9 cellular contexts compared by ENCODE assay signal in the genomic region with DNA sequence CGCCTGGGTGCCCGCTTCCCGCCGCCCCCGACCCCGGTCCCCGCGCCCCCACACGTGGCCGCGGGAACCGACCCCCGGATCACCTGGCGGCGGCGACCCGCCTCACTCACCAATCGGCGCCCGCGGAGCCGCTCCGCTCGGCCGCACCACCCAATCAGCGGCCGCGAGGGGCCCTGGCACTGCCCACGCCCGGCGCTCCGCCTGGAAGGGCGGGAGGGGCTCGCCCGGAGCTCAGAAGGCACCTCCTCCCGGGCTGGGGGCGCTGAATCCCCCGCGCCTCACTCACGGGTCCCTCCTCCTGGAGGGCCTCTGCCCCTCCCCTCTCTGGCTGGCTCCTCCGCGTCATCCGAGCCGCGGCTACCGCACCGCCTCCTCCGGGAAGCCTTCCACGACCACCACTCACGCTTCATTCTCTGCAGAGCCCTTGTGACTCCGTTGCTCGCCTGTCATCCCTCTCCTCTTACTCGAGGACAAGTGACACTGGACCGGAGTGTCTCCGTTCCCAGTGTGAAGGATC. TPM values are rescaled to one million over a fixed set of nuclear protein-coding genes. Genes with fewer than 3 reads are reported as not detected.
DNase-seq lines count a peak whose midpoint lies in the region; ATAC-seq and TF ChIP-seq lines count a peak whose summit lies in the region.
"Had no signal": no experiment of that assay in that cellular context is flagged by ENCODE, and none has a peak within 500 bp of the region (broad histone marks: within the 10 kb centered on the region; RNA-seq: fewer than 3 reads in every experiment).

No MANE protein-coding gene starts in this region.

- POLR2A ChIA-PET in PC-9 (lab: Charles Lee; ENCODE audit: unreplicated experiment), result no interaction called here

- 1% methylated on average over 23 of the region's 55 CpGs; no CpG with 5 or more reads in 1 of the 2 donors for WGBS in transverse colon (ENCODE audit: low coverage in 1 of 2), 2 donors

- DNase-seq in DMS 273 (lab: John Stamatoyannopoulos, UW; ENCODE audit: unreplicated experiment), result peak; percentile 92
- no peak for DNase-seq in DMS 273 treated with DMSO at 0.1 percent for 48 hours (lab: John Stamatoyannopoulos, UW)
- peak; percentile 35 to 61 for DNase-seq in PC-9
- DNase-seq in activated naive CD4-positive, alpha-beta T cell treated with Interleukin-2 at 50 U/mL for 16 hours, result peak; percentile 63
- DNase-seq in germinal center (ENCODE audit: low spot score), result peak; percentile 86
- peak; percentile 47 for DNase-seq in transverse colon

- H3K79me2 ChIP-seq in PC-9 (ENCODE audit: low read depth), result no peaks in the 10 kb centered on the region

- no peaks in the 10 kb centered on the region for H3K27me3 ChIP-seq in PC-9 (ENCODE audit: insufficient read depth, low read depth)
- peaks cover 72% of the 10 kb centered on the region for H3K27me3 ChIP-seq in neutrophil
- peaks cover 50% of the 10 kb centered on the region for H3K27me3 ChIP-seq in transverse colon

- H3K27ac ChIP-seq in PC-9, result 0 out of 2 replicates have a peak overlapping the region, but pooled peaks have one; percentile 44
- H3K27ac ChIP-seq in neutrophil, result no peak overlapping the region
- peak overlapping the region in 1 of 4 donors; percentile 61 for H3K27ac ChIP-seq in transverse colon
- H3K27ac ChIP-seq: 22Rv1 had no signal

- ATAC-seq in HG03521 (IDR thresholded peaks at IDR 0.05; ENCODE audit: unreplicated experiment), result peak; percentile 52

- peak overlapping the region; percentile 58 for H3K4me3 ChIP-seq in PC-9
- H3K4me3 ChIP-seq in neutrophil (ENCODE audit: low read depth in 1 of 2, low read length in 1 of 2), result peak overlapping the region; percentile 38 to 59
- H3K4me3 ChIP-seq in transverse colon, result peak overlapping the region; percentile 23 to 63 (median 51)

- peaks cover 15% of the 10 kb centered on the region for H3F3A ChIP-seq in PC-9 (ENCODE audit: insufficient read depth, low read depth)

- H3K9me2 ChIP-seq in PC-9 (ENCODE audit: insufficient read depth), result no peaks in the 10 kb centered on the region

- CTCF ChIA-PET in PC-9 (lab: Charles Lee), result interaction anchor here (0.6 to 0.7 kb wide), 2 partner anchors 55 to 552 kb away, joined by 4 to 5 read pairs; a partner anchor contains a TSS

- no TSS peak for BruUV-seq in PC-9 (replicated peaks; lab: Mats Ljungman, UMichigan)

- H3K4me2 ChIP-seq in PC-9, result peak overlapping the region; percentile 88

- H2AFZ ChIP-seq in PC-9, result peak overlapping the region; percentile 52; the same call in 1 of the 2 replicates

- TF ChIP-seq CTCF in PC-9 (conservative IDR thresholded peaks at IDR 0.05) (no peak), neutrophil (IDR thresholded peaks at IDR 0.05) (no peak), transverse colon (IDR thresholded peaks at IDR 0.05) (no peak)

- TF ChIP-seq POLR2A in transverse colon (IDR thresholded peaks at IDR 0.05), result no peak

- H3K36me3 ChIP-seq in PC-9 (ENCODE audit: low read depth) (no peaks in the 10 kb centered on the region), neutrophil (peaks cover 15% of the 10 kb centered on the region), transverse colon (no peaks in the 10 kb centered on the region)

- H4K20me1 ChIP-seq in PC-9 (ENCODE audit: insufficient read depth), result no peaks in the 10 kb centered on the region

- H3K9me3 ChIP-seq in PC-9 (ENCODE audit: insufficient read depth, low read depth), result no peaks in the 10 kb centered on the region
- H3K9me3 ChIP-seq in neutrophil, result no peaks in the 10 kb centered on the region
- no peaks in the 10 kb centered on the region for H3K9me3 ChIP-seq in transverse colon

- no peak for TF ChIP-seq EP300 in transverse colon (IDR thresholded peaks at IDR 0.05; ENCODE audit: low read depth)

- peaks cover 12% of the 10 kb centered on the region for H3K4me1 ChIP-seq in PC-9 (replicated peaks; ENCODE audit: insufficient read depth)
- peaks cover 18 to 25% of the 10 kb centered on the region in 2 experiments for H3K4me1 ChIP-seq in neutrophil (ENCODE audit: control insufficient read depth in 1 of 2, insufficient read depth in 1 of 2, low read depth in 1 of 2, low read length in 1 of 2)
- H3K4me1 ChIP-seq in transverse colon, result peaks cover 9 to 25% (median 24%) of the 10 kb centered on the region in 4 donors

- intact Hi-C loops in PC-9 (cut with micrococcal nuclease; ENCODE audit: unreplicated experiment) (loop anchor here (5.0 kb wide), 2 partner anchors 35 to 210 kb away; no protein-coding TSS in a partner anchor), transverse colon (cut with DNase I; ENCODE audit: low total_unique reads) (no loop called here)

- in situ Hi-C loops in transverse colon (cut with MboI; ENCODE audit: low pct_ligation_motif_present in 1 of 4, low pct_unique_long_range_greater_than_20kb in 1 of 4, low sequenced_read_pairs in 3 of 4), result no loop called here

RNA-seq across cellular contexts. Expression of a gene that starts 0.4 kb away (rescaled TPM):
- total RNA-seq in PC-9 (2021) (1.1 and 1.5 TPM in 2 replicates), transverse colon (under 1 TPM in 1 of 4 donors, not detected in 3; 0.37 TPM)

RNA-seq across cellular contexts. Expression of a gene that starts 14.3 kb away (rescaled TPM):
- total RNA-seq in PC-9 (2021), result 1.2 and 1.7 TPM in 2 replicates
- 10 to 100 TPM in 1 of 4 donors, under 1 TPM in 2, not detected in 1; 0.27 to 21.1 (median 0.79) TPM for total RNA-seq in transverse colon

RNA-seq across cellular contexts. Expression of a gene that starts 55.0 kb away (rescaled TPM):
- total RNA-seq in PC-9 (2021) (251 and 271 TPM in 2 replicates), transverse colon (100 to 1,000 TPM; 143 to 272 (median 197) TPM)
